In the genomic region with DNA sequence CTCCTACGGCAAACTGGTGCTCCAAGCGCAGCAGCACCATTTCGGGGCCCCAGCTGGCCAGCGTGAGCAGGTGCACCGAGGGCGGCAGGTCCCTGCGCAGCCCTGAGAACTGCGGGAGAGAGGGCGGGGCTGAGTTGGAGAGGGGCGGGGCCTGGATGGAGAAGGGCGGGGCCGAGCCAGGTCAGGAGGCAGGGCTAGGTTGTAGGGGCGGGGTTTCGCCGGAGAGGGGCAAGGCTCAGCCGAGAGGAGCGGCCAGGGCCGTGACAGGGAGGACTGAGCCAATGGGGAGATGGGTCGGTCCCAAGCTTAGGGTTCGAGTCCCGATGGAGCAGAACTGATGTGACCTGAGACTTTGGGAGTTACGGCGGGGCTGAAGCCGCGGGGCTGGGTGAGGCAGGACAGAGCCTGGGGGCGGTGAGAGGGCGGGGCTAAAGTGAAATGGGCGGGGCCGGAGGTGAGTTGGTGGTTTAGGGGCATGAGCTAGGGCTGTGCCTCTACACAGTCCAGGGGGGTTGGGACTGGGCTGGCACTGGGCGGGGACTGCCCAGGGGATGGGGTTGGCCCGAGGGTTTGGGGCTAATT, we compare ENCODE assay signal across 9 cellular contexts. TPM values are rescaled to one million over a fixed set of nuclear protein-coding genes. Genes with fewer than 3 reads are reported as not detected.
DNase-seq lines count a peak whose midpoint lies in the region; ATAC-seq, FAIRE-seq and TF ChIP-seq lines count a peak whose summit lies in the region.
"Had no signal": no experiment of that assay in that cellular context is flagged by ENCODE, and none has a peak within 500 bp of the region (broad histone marks: within the 10 kb centered on the region; RNA-seq: fewer than 3 reads in every experiment).

No MANE protein-coding gene starts in this region.

- in situ Hi-C loops in HepG2 (cut with HindIII; ENCODE audit: extremely low pct_ligation_motif_present, low pct_unique_long_range_greater_than_20kb) = no loop called here

- no peak for TF ChIP-seq POLR2A in HepG2 (IDR thresholded peaks at IDR 0.05; ENCODE audit: insufficient read depth in 1 of 2, low read depth in 2 of 2, low read length in 2 of 2)

- BruUV-seq in HepG2 (replicated peaks; lab: Mats Ljungman, UMichigan) = no TSS peak

- H3K4me3 ChIP-seq in liver (ENCODE audit: low read depth in 1 of 3, low read length in 3 of 3) (peak overlapping the region in 1 of 3 donors; percentile 18), HepG2 (replicated peaks in 1 of 3; ENCODE audit: insufficient read depth in 1 of 3, low read depth in 2 of 3, low read length in 3 of 3) (no peak overlapping the region), iPS-20b (ENCODE audit: low read length) (peak overlapping the region; percentile 40; the same call in 1 of the 2 replicates)

- H4K20me1 ChIP-seq in HepG2 (ENCODE audit: insufficient read depth, low read length) = no peaks in the 10 kb centered on the region

- peaks cover 32% of the 10 kb centered on the region for H3K36me3 Mint-ChIP-seq in activated naive CD8-positive, alpha-beta T cell treated with anti-CD3 and anti-CD28 coated beads, Interleukin-2, amount 10 ng/mL, durations not matched to agents 7 days and 5 days
- H3K36me3 Mint-ChIP-seq in stimulated activated memory B cell treated with anti-CD40 and anti-IgM and Interleukin-4, amounts not matched to agents 10 μg/mL and 1 μg/mL and 100 μg/mL, for 72 hours = peaks cover 72% of the 10 kb centered on the region

- DNase-seq in HepG2 (ENCODE audit: low spot score) = no peak
- DNase-seq in activated naive CD8-positive, alpha-beta T cell treated with anti-CD3 and anti-CD28 coated beads, Interleukin-2, amount 10 ng/mL, durations not matched to agents 7 days and 5 days = peak; percentile 50
- DNase-seq in NCI-H510A treated with DMSO at 0.1 percent for 48 hours (lab: John Stamatoyannopoulos, UW) = no peak
- no peak for DNase-seq in HuH-7 (ENCODE audit: low spot score)
- DNase-seq in Kasumi-1 (lab: John Stamatoyannopoulos, UW) = no peak

- peaks cover 5 to 8% (median 6%) of the 10 kb centered on the region in 4 donors for H3K4me1 ChIP-seq in liver (ENCODE audit: control insufficient read depth in 4 of 4, insufficient read depth in 4 of 4, low read length in 3 of 4)
- H3K4me1 ChIP-seq in HepG2 (ENCODE audit: insufficient read depth, low read length) = no peaks in the 10 kb centered on the region
- no peaks in the 10 kb centered on the region for H3K4me1 ChIP-seq in iPS-20b (ENCODE audit: insufficient read depth, low read length)

- WGBS in liver = 28% methylated on average over 31 of the region's 31 CpGs
- WGBS in HepG2 (ENCODE audit: low lambda C conversion rate) = 93% methylated on average over 30 of the region's 31 CpGs

- TF ChIP-seq RAD21 in liver (IDR thresholded peaks at IDR 0.05) (no peak), HepG2 (CRISPR knock-in tag; IDR thresholded peaks at IDR 0.05) (no peak)

- no peaks in the 10 kb centered on the region for H3K27me3 Mint-ChIP-seq in activated naive CD8-positive, alpha-beta T cell treated with anti-CD3 and anti-CD28 coated beads, Interleukin-2, amount 10 ng/mL, durations not matched to agents 7 days and 5 days
- no peaks in the 10 kb centered on the region for H3K27me3 Mint-ChIP-seq in stimulated activated memory B cell treated with anti-CD40 and anti-IgM and Interleukin-4, amounts not matched to agents 10 μg/mL and 1 μg/mL and 100 μg/mL, for 72 hours

- TF ChIP-seq EP300 in HepG2 (IDR thresholded peaks at IDR 0.05; ENCODE audit: low read depth in 2 of 2, low read length in 2 of 2) = no peak
- no peak for TF ChIP-seq EP300 in HepG2 (CRISPR knock-in tag; IDR thresholded peaks at IDR 0.05; ENCODE audit: borderline replicate concordance)

- FAIRE-seq in HepG2 (lab: Jason Lieb, UNC) = no peak

- no peaks in the 10 kb centered on the region for H3K79me2 ChIP-seq in HepG2 (ENCODE audit: insufficient read depth, low read length)

- H3K27me3 ChIP-seq in liver (ENCODE audit: control insufficient read depth in 4 of 4, insufficient read depth in 4 of 4, low read length in 3 of 4) = no peaks in the 10 kb centered on the region
- no peaks in the 10 kb centered on the region for H3K27me3 ChIP-seq in HepG2 (ENCODE audit: control insufficient read depth in 1 of 2, insufficient read depth in 2 of 2, low read length in 2 of 2)
- H3K27me3 ChIP-seq in iPS-20b (ENCODE audit: insufficient read depth, low read length) = no peaks in the 10 kb centered on the region

- CTCF ChIA-PET in HepG2 (lab: Yijun Ruan, JAX; ENCODE audit: low intra/inter-chr PET ratio, low total read pairs) = no interaction called here

- H3K9me3 Mint-ChIP-seq in activated naive CD8-positive, alpha-beta T cell treated with anti-CD3 and anti-CD28 coated beads, Interleukin-2, amount 10 ng/mL, durations not matched to agents 7 days and 5 days = no peaks in the 10 kb centered on the region
- no peaks in the 10 kb centered on the region for H3K9me3 Mint-ChIP-seq in stimulated activated memory B cell treated with anti-CD40 and anti-IgM and Interleukin-4, amounts not matched to agents 10 μg/mL and 1 μg/mL and 100 μg/mL, for 72 hours
- H3K9me3 Mint-ChIP-seq: nephron had no signal

- intact Hi-C loops in HepG2 (cut with micrococcal nuclease; ENCODE audit: unreplicated experiment) = no loop called here

- no peak overlapping the region for H3K27ac ChIP-seq in liver (ENCODE audit: low read depth in 1 of 2, low read length in 2 of 2)
- H3K27ac ChIP-seq in HepG2 (ENCODE audit: extremely low read length, insufficient read depth, low read length) = no peak overlapping the region
- H3K27ac ChIP-seq in iPS-20b (ENCODE audit: low read length) = no peak overlapping the region

- H2AFZ ChIP-seq in HepG2 (ENCODE audit: low read length) = no peak overlapping the region

- TF ChIP-seq CTCF in liver (IDR thresholded peaks at IDR 0.05; ENCODE audit: low read depth, low read length, missing input control) (no peak), HepG2 (CRISPR knock-in tag; IDR thresholded peaks at IDR 0.05) (no peak)

- H3K4me2 ChIP-seq in HepG2 (ENCODE audit: low read depth, low read length) = no peak overlapping the region

- H3K36me3 ChIP-seq in liver (ENCODE audit: control insufficient read depth in 4 of 4, insufficient read depth in 3 of 4, low read depth in 1 of 4, low read length in 3 of 4) (peaks cover 0 to 4% (median 0%) of the 10 kb centered on the region in 4 donors), HepG2 (replicated peaks in 1 of 2; ENCODE audit: control insufficient read depth in 1 of 2, insufficient read depth in 2 of 2, low read length in 2 of 2) (no peaks in the 10 kb centered on the region), iPS-20b (ENCODE audit: insufficient read depth, low read depth, low read length) (0 out of 2 replicates have a peak, but pooled peaks cover 6% of the 10 kb centered on the region)

- H3K9me3 ChIP-seq in liver (ENCODE audit: control insufficient read depth in 4 of 4, low read length in 3 of 4) = no peaks in the 10 kb centered on the region
- no peaks in the 10 kb centered on the region for H3K9me3 ChIP-seq in HepG2 (ENCODE audit: low read length)
- no peaks in the 10 kb centered on the region for H3K9me3 ChIP-seq in iPS-20b (ENCODE audit: insufficient read depth, low read depth, low read length)

- POLR2A ChIA-PET in HepG2 (lab: Yijun Ruan, JAX) = no interaction called here
- POLR2A ChIA-PET in activated naive CD8-positive, alpha-beta T cell treated with anti-CD3 and anti-CD28 coated beads, Interleukin-2, amount 10 ng/mL, durations not matched to agents 7 days and 5 days (lab: Charles Lee) = no interaction called here

- H3K9ac ChIP-seq in liver (ENCODE audit: low read depth in 1 of 2, low read length in 2 of 2) (no peak overlapping the region), HepG2 (ENCODE audit: insufficient read depth, low read depth, low read length) (no peak overlapping the region), iPS-20b (ENCODE audit: low read depth, low read length) (no peak overlapping the region)

- H3K4me1 Mint-ChIP-seq in activated naive CD8-positive, alpha-beta T cell treated with anti-CD3 and anti-CD28 coated beads, Interleukin-2, amount 10 ng/mL, durations not matched to agents 7 days and 5 days = peaks cover 7% of the 10 kb centered on the region
- H3K4me1 Mint-ChIP-seq in stimulated activated memory B cell treated with anti-CD40 and anti-IgM and Interleukin-4, amounts not matched to agents 10 μg/mL and 1 μg/mL and 100 μg/mL, for 72 hours = peaks cover 13% of the 10 kb centered on the region
- H3K4me1 Mint-ChIP-seq: nephron had no signal

- no peak; the same call in 2 of the 3 replicates for ATAC-seq in HepG2
- ATAC-seq in activated naive CD8-positive, alpha-beta T cell treated with anti-CD3 and anti-CD28 coated beads, Interleukin-2, amount 10 ng/mL, durations not matched to agents 7 days and 5 days (ENCODE audit: low read depth) = peak; percentile 34
- peak; percentile 61 for ATAC-seq in stimulated activated memory B cell treated with anti-CD40 and anti-IgM and Interleukin-4, amounts not matched to agents 10 μg/mL and 1 μg/mL and 100 μg/mL, for 72 hours

- H3K27ac Mint-ChIP-seq in activated naive CD8-positive, alpha-beta T cell treated with anti-CD3 and anti-CD28 coated beads, Interleukin-2, amount 10 ng/mL, durations not matched to agents 7 days and 5 days = no peak overlapping the region
- peak overlapping the region; percentile 61 for H3K27ac Mint-ChIP-seq in stimulated activated memory B cell treated with anti-CD40 and anti-IgM and Interleukin-4, amounts not matched to agents 10 μg/mL and 1 μg/mL and 100 μg/mL, for 72 hours
- H3K27ac Mint-ChIP-seq: nephron had no signal

- H3K4me3 Mint-ChIP-seq in activated naive CD8-positive, alpha-beta T cell treated with anti-CD3 and anti-CD28 coated beads, Interleukin-2, amount 10 ng/mL, durations not matched to agents 7 days and 5 days = no peak overlapping the region
- H3K4me3 Mint-ChIP-seq in stimulated activated memory B cell treated with anti-CD40 and anti-IgM and Interleukin-4, amounts not matched to agents 10 μg/mL and 1 μg/mL and 100 μg/mL, for 72 hours = no peak overlapping the region
- H3K4me3 Mint-ChIP-seq: nephron had no signal

RNA-seq across cellular contexts. Expression of gene MAN2B1, which starts 19.0 kb away (rescaled TPM):
- total RNA-seq in liver = 10 to 100 TPM; 41.3 to 42.9 TPM
- 10 to 100 TPM; 23.5 to 28.9 TPM for polyA plus RNA-seq in liver
- total RNA-seq in HepG2 (2016; rRNA removed; fragmentation: Illumina TruSeq; extraction: Trizol) = 10.8 and 23.8 TPM in 2 replicates
- 4.0 and 5.4 TPM in 2 replicates for total RNA-seq in HepG2 (2016; cell fraction: cytosol; rRNA removed; fragmentation: Illumina TruSeq; extraction: Trizol; ENCODE audit: low read depth)
- total RNA-seq in HepG2 (2016; cell fraction: insoluble cytoplasmic fraction; rRNA removed; fragmentation: Illumina TruSeq; extraction: Trizol) = 8.6 and 23.6 TPM in 2 replicates
- total RNA-seq in HepG2 (2016; cell fraction: membrane; rRNA removed; fragmentation: Illumina TruSeq; extraction: Trizol) = 13.4 and 16.7 TPM in 2 replicates
- 28.7 and 30.9 TPM in 2 replicates for total RNA-seq in HepG2 (2016; cell fraction: nucleus; rRNA removed; fragmentation: Illumina TruSeq; extraction: Trizol)
- 23.6 and 31.8 TPM in 2 replicates for polyA plus RNA-seq in HepG2 (2011; rRNA removed)
- 26.5 and 29.6 TPM in 2 replicates for polyA plus RNA-seq in HepG2 (2011; cell fraction: cytosol; rRNA removed)
- polyA plus RNA-seq in HepG2 (2011; cell fraction: nucleus; rRNA removed) = 46.9 and 59.4 TPM in 2 replicates
- 38.9 and 46.8 TPM in 2 replicates for polyA plus RNA-seq in HepG2 (2012)
- 4.9 and 6.4 TPM in 2 replicates for polyA plus RNA-seq in HepG2 (2016; cell fraction: cytosol; fragmentation: Illumina TruSeq; extraction: Trizol; ENCODE audit: low read depth)
- polyA plus RNA-seq in HepG2 (2016; cell fraction: insoluble cytoplasmic fraction; fragmentation: Illumina TruSeq; extraction: Trizol; ENCODE audit: low read depth) = 10.9 and 14.9 TPM in 2 replicates
- 15.2 and 17.9 TPM in 2 replicates for polyA plus RNA-seq in HepG2 (2016; cell fraction: membrane; fragmentation: Illumina TruSeq; extraction: Trizol; ENCODE audit: low read depth)
- polyA plus RNA-seq in HepG2 (2016; cell fraction: nucleus; fragmentation: Illumina TruSeq; extraction: Trizol; ENCODE audit: insufficient read depth, low read depth) = 43.7 and 53.7 TPM in 2 replicates
- 15.2 and 23.5 TPM in 2 replicates for polyA minus RNA-seq in HepG2 (2011; rRNA and poly(A)+ RNA removed; ENCODE audit: low replicate concordance)
- 8.4 and 16.6 TPM in 2 replicates for polyA minus RNA-seq in HepG2 (2011; cell fraction: cytosol; rRNA and poly(A)+ RNA removed)
- polyA minus RNA-seq in HepG2 (2011; cell fraction: nucleus; rRNA and poly(A)+ RNA removed) = 10.7 and 15.5 TPM in 2 replicates
- total RNA-seq in activated naive CD8-positive, alpha-beta T cell treated with anti-CD3 and anti-CD28 coated beads, Interleukin-2, amount 10 ng/mL, durations not matched to agents 7 days and 5 days = 100 to 1,000 TPM; 108 to 115 TPM

RNA-seq across cellular contexts. Expression of gene WDR83, which starts 19.0 kb away (rescaled TPM):
- total RNA-seq in liver (1 to 10 TPM; 4.0 to 5.1 TPM), HepG2 (2016; rRNA removed; fragmentation: Illumina TruSeq; extraction: Trizol) (9.9 and 10.7 TPM in 2 replicates)
- polyA plus RNA-seq in liver (1 to 10 TPM; 3.9 to 4.4 TPM), HepG2 (2011; rRNA removed) (4.5 and 5.4 TPM in 2 replicates)
- 6.9 and 7.6 TPM in 2 replicates for total RNA-seq in HepG2 (2016; cell fraction: cytosol; rRNA removed; fragmentation: Illumina TruSeq; extraction: Trizol; ENCODE audit: low read depth)
- 11.3 and 11.8 TPM in 2 replicates for total RNA-seq in HepG2 (2016; cell fraction: insoluble cytoplasmic fraction; rRNA removed; fragmentation: Illumina TruSeq; extraction: Trizol)
- total RNA-seq in HepG2 (2016; cell fraction: membrane; rRNA removed; fragmentation: Illumina TruSeq; extraction: Trizol) = 8.4 and 8.9 TPM in 2 replicates
- 7.7 and 8.0 TPM in 2 replicates for total RNA-seq in HepG2 (2016; cell fraction: nucleus; rRNA removed; fragmentation: Illumina TruSeq; extraction: Trizol)
- polyA plus RNA-seq in HepG2 (2011; cell fraction: cytosol; rRNA removed) = 6.2 and 9.4 TPM in 2 replicates
- 11.3 and 12.7 TPM in 2 replicates for polyA plus RNA-seq in HepG2 (2011; cell fraction: nucleus; rRNA removed)
- polyA plus RNA-seq in HepG2 (2012) = 5.0 and 9.1 TPM in 2 replicates
- polyA plus RNA-seq in HepG2 (2016; cell fraction: cytosol; fragmentation: Illumina TruSeq; extraction: Trizol; ENCODE audit: low read depth) = 5.9 and 6.7 TPM in 2 replicates
- polyA plus RNA-seq in HepG2 (2016; cell fraction: insoluble cytoplasmic fraction; fragmentation: Illumina TruSeq; extraction: Trizol; ENCODE audit: low read depth) = 11.8 and 12.8 TPM in 2 replicates
- 8.3 and 8.5 TPM in 2 replicates for polyA plus RNA-seq in HepG2 (2016; cell fraction: membrane; fragmentation: Illumina TruSeq; extraction: Trizol; ENCODE audit: low read depth)
- 13.7 and 15.3 TPM in 2 replicates for polyA plus RNA-seq in HepG2 (2016; cell fraction: nucleus; fragmentation: Illumina TruSeq; extraction: Trizol; ENCODE audit: insufficient read depth, low read depth)
- polyA minus RNA-seq in HepG2 (2011; rRNA and poly(A)+ RNA removed; ENCODE audit: low replicate concordance) = 10.4 and 11.3 TPM in 2 replicates
- polyA minus RNA-seq in HepG2 (2011; cell fraction: cytosol; rRNA and poly(A)+ RNA removed) = 1.6 and 2.4 TPM in 2 replicates
- polyA minus RNA-seq in HepG2 (2011; cell fraction: nucleus; rRNA and poly(A)+ RNA removed) = 7.7 and 8.6 TPM in 2 replicates
- 10 to 100 TPM; 18.2 to 21.1 TPM for total RNA-seq in activated naive CD8-positive, alpha-beta T cell treated with anti-CD3 and anti-CD28 coated beads, Interleukin-2, amount 10 ng/mL, durations not matched to agents 7 days and 5 days

RNA-seq across cellular contexts. Expression of gene DHPS, which starts 34.1 kb away (rescaled TPM):
- total RNA-seq in liver (10 to 100 TPM; 29.1 to 53.9 TPM), HepG2 (2016; rRNA removed; fragmentation: Illumina TruSeq; extraction: Trizol) (34.8 and 43.3 TPM in 2 replicates)
- polyA plus RNA-seq in liver (10 to 100 TPM; 34.8 to 50.3 TPM), HepG2 (2011; rRNA removed) (84.3 and 84.6 TPM in 2 replicates)
- total RNA-seq in HepG2 (2016; cell fraction: cytosol; rRNA removed; fragmentation: Illumina TruSeq; extraction: Trizol; ENCODE audit: low read depth) = 18.6 and 20.2 TPM in 2 replicates
- total RNA-seq in HepG2 (2016; cell fraction: insoluble cytoplasmic fraction; rRNA removed; fragmentation: Illumina TruSeq; extraction: Trizol) = 36.3 and 41.9 TPM in 2 replicates
- total RNA-seq in HepG2 (2016; cell fraction: membrane; rRNA removed; fragmentation: Illumina TruSeq; extraction: Trizol) = 18.6 and 23.3 TPM in 2 replicates
- 44.1 and 48.8 TPM in 2 replicates for total RNA-seq in HepG2 (2016; cell fraction: nucleus; rRNA removed; fragmentation: Illumina TruSeq; extraction: Trizol)
- 70.3 and 86.4 TPM in 2 replicates for polyA plus RNA-seq in HepG2 (2011; cell fraction: cytosol; rRNA removed)
- polyA plus RNA-seq in HepG2 (2011; cell fraction: nucleus; rRNA removed) = 180 and 198 TPM in 2 replicates
- 54.1 and 72.2 TPM in 2 replicates for polyA plus RNA-seq in HepG2 (2012)
- polyA plus RNA-seq in HepG2 (2016; cell fraction: cytosol; fragmentation: Illumina TruSeq; extraction: Trizol; ENCODE audit: low read depth) = 12.2 and 12.4 TPM in 2 replicates
- 34.0 and 35.3 TPM in 2 replicates for polyA plus RNA-seq in HepG2 (2016; cell fraction: insoluble cytoplasmic fraction; fragmentation: Illumina TruSeq; extraction: Trizol; ENCODE audit: low read depth)
- 12.8 and 13.6 TPM in 2 replicates for polyA plus RNA-seq in HepG2 (2016; cell fraction: membrane; fragmentation: Illumina TruSeq; extraction: Trizol; ENCODE audit: low read depth)
- 90.1 and 103 TPM in 2 replicates for polyA plus RNA-seq in HepG2 (2016; cell fraction: nucleus; fragmentation: Illumina TruSeq; extraction: Trizol; ENCODE audit: insufficient read depth, low read depth)
- polyA minus RNA-seq in HepG2 (2011; rRNA and poly(A)+ RNA removed; ENCODE audit: low replicate concordance) = 80.2 and 94.5 TPM in 2 replicates
- 27.8 and 30.4 TPM in 2 replicates for polyA minus RNA-seq in HepG2 (2011; cell fraction: cytosol; rRNA and poly(A)+ RNA removed)
- 56.0 and 62.9 TPM in 2 replicates for polyA minus RNA-seq in HepG2 (2011; cell fraction: nucleus; rRNA and poly(A)+ RNA removed)
- total RNA-seq in activated naive CD8-positive, alpha-beta T cell treated with anti-CD3 and anti-CD28 coated beads, Interleukin-2, amount 10 ng/mL, durations not matched to agents 7 days and 5 days = 100 to 1,000 TPM; 148 to 149 TPM

RNA-seq across cellular contexts. Expression of gene ZNF791, which starts 36.9 kb away (rescaled TPM):
- total RNA-seq in liver (10 to 100 TPM in 1 of 2 donors, 1 to 10 TPM in 1; 9.2 to 10.3 TPM), HepG2 (2016; rRNA removed; fragmentation: Illumina TruSeq; extraction: Trizol) (17.4 and 21.3 TPM in 2 replicates)
- polyA plus RNA-seq in liver (1 to 10 TPM; 3.1 to 4.8 TPM), HepG2 (2011; rRNA removed) (10.1 and 12.8 TPM in 2 replicates)
- 5.5 and 5.7 TPM in 2 replicates for total RNA-seq in HepG2 (2016; cell fraction: cytosol; rRNA removed; fragmentation: Illumina TruSeq; extraction: Trizol; ENCODE audit: low read depth)
- total RNA-seq in HepG2 (2016; cell fraction: insoluble cytoplasmic fraction; rRNA removed; fragmentation: Illumina TruSeq; extraction: Trizol) = 16.4 and 22.2 TPM in 2 replicates
- 7.4 and 9.1 TPM in 2 replicates for total RNA-seq in HepG2 (2016; cell fraction: membrane; rRNA removed; fragmentation: Illumina TruSeq; extraction: Trizol)
- total RNA-seq in HepG2 (2016; cell fraction: nucleus; rRNA removed; fragmentation: Illumina TruSeq; extraction: Trizol) = 15.1 and 19.8 TPM in 2 replicates
- 4.9 and 5.3 TPM in 2 replicates for polyA plus RNA-seq in HepG2 (2011; cell fraction: cytosol; rRNA removed)
- polyA plus RNA-seq in HepG2 (2011; cell fraction: nucleus; rRNA removed) = 8.8 and 17.1 TPM in 2 replicates
- 9.2 and 12.5 TPM in 2 replicates for polyA plus RNA-seq in HepG2 (2012)
- 0.87 and 3.4 TPM in 2 replicates for polyA plus RNA-seq in HepG2 (2016; cell fraction: cytosol; fragmentation: Illumina TruSeq; extraction: Trizol; ENCODE audit: low read depth)
- 11.5 and 12.8 TPM in 2 replicates for polyA plus RNA-seq in HepG2 (2016; cell fraction: insoluble cytoplasmic fraction; fragmentation: Illumina TruSeq; extraction: Trizol; ENCODE audit: low read depth)
- polyA plus RNA-seq in HepG2 (2016; cell fraction: membrane; fragmentation: Illumina TruSeq; extraction: Trizol; ENCODE audit: low read depth) = 1.8 and 3.0 TPM in 2 replicates
- polyA plus RNA-seq in HepG2 (2016; cell fraction: nucleus; fragmentation: Illumina TruSeq; extraction: Trizol; ENCODE audit: insufficient read depth, low read depth) = 22.3 and 24.6 TPM in 2 replicates
- polyA minus RNA-seq in HepG2 (2011; rRNA and poly(A)+ RNA removed; ENCODE audit: low replicate concordance) = 11.0 and 21.0 TPM in 2 replicates
- polyA minus RNA-seq in HepG2 (2011; cell fraction: cytosol; rRNA and poly(A)+ RNA removed) = 13.4 and 16.9 TPM in 2 replicates
- 22.8 and 25.7 TPM in 2 replicates for polyA minus RNA-seq in HepG2 (2011; cell fraction: nucleus; rRNA and poly(A)+ RNA removed)
- total RNA-seq in activated naive CD8-positive, alpha-beta T cell treated with anti-CD3 and anti-CD28 coated beads, Interleukin-2, amount 10 ng/mL, durations not matched to agents 7 days and 5 days = 10 to 100 TPM; 37.1 to 42.7 TPM

RNA-seq across cellular contexts. Expression of gene ZNF490, which starts 37.0 kb away (rescaled TPM):
- total RNA-seq in liver = 1 to 10 TPM; 3.5 to 6.1 TPM
- 1 to 10 TPM in 1 of 2 donors, under 1 TPM in 1; 0.93 to 1.0 TPM for polyA plus RNA-seq in liver
- 2.9 and 5.2 TPM in 2 replicates for total RNA-seq in HepG2 (2016; rRNA removed; fragmentation: Illumina TruSeq; extraction: Trizol)
- 0.40 and 0.71 TPM in 2 replicates for total RNA-seq in HepG2 (2016; cell fraction: cytosol; rRNA removed; fragmentation: Illumina TruSeq; extraction: Trizol; ENCODE audit: low read depth)
- total RNA-seq in HepG2 (2016; cell fraction: insoluble cytoplasmic fraction; rRNA removed; fragmentation: Illumina TruSeq; extraction: Trizol) = 2.9 and 5.1 TPM in 2 replicates
- 1.4 and 1.7 TPM in 2 replicates for total RNA-seq in HepG2 (2016; cell fraction: membrane; rRNA removed; fragmentation: Illumina TruSeq; extraction: Trizol)
- 2.6 and 3.7 TPM in 2 replicates for total RNA-seq in HepG2 (2016; cell fraction: nucleus; rRNA removed; fragmentation: Illumina TruSeq; extraction: Trizol)
- 1.2 and 1.3 TPM in 2 replicates for polyA plus RNA-seq in HepG2 (2011; rRNA removed)
- 0.52 and 0.60 TPM in 2 replicates for polyA plus RNA-seq in HepG2 (2011; cell fraction: cytosol; rRNA removed)
- polyA plus RNA-seq in HepG2 (2011; cell fraction: nucleus; rRNA removed) = 0.99 and 1.1 TPM in 2 replicates
- polyA plus RNA-seq in HepG2 (2012) = 0.54 and 0.77 TPM in 2 replicates
- 0.10 TPM in 1 of 2 replicates, not detected in the other for polyA plus RNA-seq in HepG2 (2016; cell fraction: cytosol; fragmentation: Illumina TruSeq; extraction: Trizol; ENCODE audit: low read depth)
- polyA plus RNA-seq in HepG2 (2016; cell fraction: insoluble cytoplasmic fraction; fragmentation: Illumina TruSeq; extraction: Trizol; ENCODE audit: low read depth) = 0.48 and 0.69 TPM in 2 replicates
- 0.10 TPM in 1 of 2 replicates, not detected in the other for polyA plus RNA-seq in HepG2 (2016; cell fraction: membrane; fragmentation: Illumina TruSeq; extraction: Trizol; ENCODE audit: low read depth)
- 2.5 and 3.0 TPM in 2 replicates for polyA plus RNA-seq in HepG2 (2016; cell fraction: nucleus; fragmentation: Illumina TruSeq; extraction: Trizol; ENCODE audit: insufficient read depth, low read depth)
- 5.6 and 6.1 TPM in 2 replicates for polyA minus RNA-seq in HepG2 (2011; rRNA and poly(A)+ RNA removed; ENCODE audit: low replicate concordance)
- 3.9 and 4.4 TPM in 2 replicates for polyA minus RNA-seq in HepG2 (2011; cell fraction: cytosol; rRNA and poly(A)+ RNA removed)
- polyA minus RNA-seq in HepG2 (2011; cell fraction: nucleus; rRNA and poly(A)+ RNA removed) = 8.1 and 9.9 TPM in 2 replicates
- total RNA-seq in activated naive CD8-positive, alpha-beta T cell treated with anti-CD3 and anti-CD28 coated beads, Interleukin-2, amount 10 ng/mL, durations not matched to agents 7 days and 5 days = 10 to 100 TPM; 14.9 to 17.4 TPM
